ENCODE assay signal across 14 cellular contexts in genomic region chr22:41491379-41492100, GRCh38. TPM values are rescaled to one million over a fixed set of nuclear protein-coding genes. Genes with fewer than 3 reads are reported as not detected.
DNase-seq lines count a peak whose midpoint lies in the region; ATAC-seq and TF ChIP-seq lines count a peak whose summit lies in the region.
"Had no signal": no experiment of that assay in that cellular context is flagged by ENCODE, and none has a peak within 500 bp of the region (broad histone marks: within the 10 kb centered on the region; RNA-seq: fewer than 3 reads in every experiment).

No MANE protein-coding gene starts in this region.

- intact Hi-C loops in right cardiac atrium (cut with DNase I) (no loop called here), sciatic nerve (cut with DNase I) (no loop called here)

- no peaks in the 10 kb centered on the region for H3K27me3 ChIP-seq in right cardiac atrium (ENCODE audit: control insufficient read depth, insufficient read depth)

- peaks cover 54% of the 10 kb centered on the region for H3K4me1 Mint-ChIP-seq in brain

- peak; percentile 24 for DNase-seq in EH (ENCODE audit: low read depth)
- DNase-seq in right cardiac atrium, result no peak
- no peak for DNase-seq in sciatic nerve (ENCODE audit: low spot score)
- DNase-seq in retina, result no peak
- DNase-seq: activated CD4-positive, CD25-positive, alpha-beta regulatory T cell treated with anti-CD3 and anti-CD28 coated beads, Interleukin-2, amount 50 U/mL, for 72 hours; activated T-cell treated with anti-CD3 and anti-CD28 coated beads, Interleukin-2, amount 50 U/mL, for 4 hours; cerebellar nuclear complex; DMS53; naive thymus-derived CD4-positive, alpha-beta T cell had no signal

- 46% methylated on average over 5 of the region's 5 CpGs for WGBS in right cardiac atrium

- peak overlapping the region in 3 of 5 experiments; percentile 83 to 92 (median 88) for H3K27ac Mint-ChIP-seq in brain

- H3K9me3 ChIP-seq in right cardiac atrium (ENCODE audit: control insufficient read depth, low read length), result no peaks in the 10 kb centered on the region

- H3K9me3 Mint-ChIP-seq in brain, result no peaks in the 10 kb centered on the region
- H3K9me3 Mint-ChIP-seq: activated T-cell treated with anti-CD3 and anti-CD28 coated beads, Interleukin-2, amount 50 U/mL, for 4 hours; naive thymus-derived CD4-positive, alpha-beta T cell had no signal

- H3K4me3 Mint-ChIP-seq in brain, result no peak overlapping the region
- H3K4me3 Mint-ChIP-seq: activated T-cell treated with anti-CD3 and anti-CD28 coated beads, Interleukin-2, amount 50 U/mL, for 4 hours; naive thymus-derived CD4-positive, alpha-beta T cell had no signal

- no peak overlapping the region for H3K4me3 ChIP-seq in right cardiac atrium (ENCODE audit: low read length)

- peaks cover 15% of the 10 kb centered on the region for H3K4me1 ChIP-seq in right cardiac atrium (ENCODE audit: control insufficient read depth, insufficient read depth, low read length)

- TF ChIP-seq CTCF in brain (conservative IDR thresholded peaks at IDR 0.05), result no peak

- H3K27me3 Mint-ChIP-seq in brain, result no peaks in the 10 kb centered on the region
- H3K27me3 Mint-ChIP-seq: naive thymus-derived CD4-positive, alpha-beta T cell had no signal

- H3K27ac ChIP-seq in right cardiac atrium (ENCODE audit: low read length), result peak overlapping the region; percentile 82

- ATAC-seq in right cardiac atrium, result peak; percentile 31 to 53
- peak; percentile 69 for ATAC-seq in sciatic nerve
- no peak for ATAC-seq in GM21786 (IDR thresholded peaks at IDR 0.05; ENCODE audit: unreplicated experiment)
- no peak for ATAC-seq in GM21619 (IDR thresholded peaks at IDR 0.05; ENCODE audit: unreplicated experiment)
- no peak for ATAC-seq in GM21576 (IDR thresholded peaks at IDR 0.05; ENCODE audit: unreplicated experiment)
- ATAC-seq: activated T-cell treated with anti-CD3 and anti-CD28 coated beads, Interleukin-2, amount 50 U/mL, for 4 hours; esophagus mucosa; naive thymus-derived CD4-positive, alpha-beta T cell had no signal

- H3K36me3 Mint-ChIP-seq in brain, result peaks cover 29% of the 10 kb centered on the region

RNA-seq across cellular contexts. Expression of gene ACO2, which starts 22.6 kb away (rescaled TPM):
- polyA plus RNA-seq in brain (ENCODE audit: insufficient read depth, low read depth, low replicate concordance), result 234 TPM
- total RNA-seq in right cardiac atrium, result 100 to 1,000 TPM; 532 to 611 (median 544) TPM
- polyA plus RNA-seq in right cardiac atrium, result 471 TPM
- 68.0 TPM for total RNA-seq in sciatic nerve

RNA-seq across cellular contexts. Expression of gene PHF5A, which starts 23.0 kb away (rescaled TPM):
- 42.8 TPM for polyA plus RNA-seq in brain (ENCODE audit: insufficient read depth, low read depth, low replicate concordance)
- total RNA-seq in right cardiac atrium, result 10 to 100 TPM; 22.4 to 26.0 (median 25.0) TPM
- 34.6 TPM for polyA plus RNA-seq in right cardiac atrium
- 26.9 TPM for total RNA-seq in sciatic nerve

RNA-seq across cellular contexts. Expression of gene TOB2, which starts 44.9 kb away (rescaled TPM):
- polyA plus RNA-seq in brain (ENCODE audit: insufficient read depth, low read depth, low replicate concordance), result 34.4 TPM
- 10 to 100 TPM; 52.3 to 72.7 (median 69.4) TPM for total RNA-seq in right cardiac atrium
- 39.4 TPM for polyA plus RNA-seq in right cardiac atrium
- 67.7 TPM for total RNA-seq in sciatic nerve

RNA-seq across cellular contexts. Expression of gene POLR3H, which starts 52.7 kb away (rescaled TPM):
- polyA plus RNA-seq in brain (ENCODE audit: insufficient read depth, low read depth, low replicate concordance), result 39.3 TPM
- 10 to 100 TPM; 21.0 to 26.7 (median 25.3) TPM for total RNA-seq in right cardiac atrium
- 24.6 TPM for polyA plus RNA-seq in right cardiac atrium
- 26.6 TPM for total RNA-seq in sciatic nerve

Comparison
In these comparisons a context has a peak if more than half of its experiments do, and no peak if none do; other contexts are left out.
1. ATAC-seq: peak in right cardiac atrium (2 of 2) and sciatic nerve (single experiment); none in GM21786 (single experiment), GM21619 (single experiment) and GM21576 (single experiment).